Comparison of ENCODE assay signal across 1 cellular context in the genomic region with DNA sequence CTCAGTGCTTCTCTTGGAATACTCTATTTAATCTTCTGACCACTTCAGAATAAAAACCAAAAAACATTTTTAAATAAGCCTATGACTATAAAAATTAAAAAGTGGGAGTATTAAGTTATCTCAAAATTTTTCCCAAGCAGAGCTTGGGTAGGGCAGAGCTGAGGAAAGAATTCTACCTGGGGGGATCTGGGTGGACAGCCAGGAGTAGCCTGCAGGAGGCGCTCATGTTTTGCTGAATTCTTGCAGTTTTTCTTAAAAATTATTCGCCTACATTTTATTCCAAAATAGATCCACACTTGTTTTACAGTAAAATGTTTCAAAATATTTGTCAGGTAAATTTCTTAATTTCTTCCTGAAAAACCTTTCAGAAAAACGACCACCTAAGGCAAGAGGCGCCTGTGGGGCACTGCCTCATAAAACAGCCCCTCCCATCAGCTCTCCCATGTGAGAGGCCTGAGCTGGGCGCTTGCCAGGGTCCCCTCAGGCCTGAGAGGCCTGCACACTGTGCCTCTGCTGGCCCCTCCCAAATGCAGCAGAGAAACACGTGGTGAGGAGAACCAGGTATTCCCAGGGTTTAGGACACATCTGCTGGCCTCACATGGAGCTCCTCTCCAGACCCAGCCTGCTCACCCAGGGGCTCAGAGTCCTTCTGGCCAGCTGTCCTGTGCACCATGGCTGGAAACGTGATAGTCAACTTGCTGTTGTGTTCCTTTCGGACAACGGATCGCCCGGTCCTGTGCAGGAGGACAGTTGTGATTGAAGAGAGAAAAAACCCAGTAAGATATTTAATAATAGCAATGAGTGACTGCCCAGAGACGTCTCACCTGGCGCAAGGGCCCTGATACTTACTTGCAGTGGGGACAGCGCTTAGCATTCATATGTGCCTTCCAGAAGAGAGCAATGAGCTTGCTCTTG.
TF ChIP-seq lines count a peak whose summit lies in the region.

No MANE protein-coding gene starts in this region.

TF ChIP-seq in HepG2, 621 proteins besides CTCF, POLR2A, EP300 and RAD21:
- TF ChIP-seq MEIS1 (CRISPR knock-in tag; IDR thresholded peaks at IDR 0.05; ENCODE audit: borderline replicate concordance) (no peak), ZNF335 (CRISPR knock-in tag; IDR thresholded peaks at IDR 0.05) (no peak), HIVEP1 (CRISPR knock-in tag; IDR thresholded peaks at IDR 0.05) (no peak), HCFC1 (IDR thresholded peaks at IDR 0.05; ENCODE audit: low read depth, low read length) (no peak), ASH2L (IDR thresholded peaks at IDR 0.05; ENCODE audit: insufficient read length, low read depth, low read length) (no peak), ZNF12 (CRISPR knock-in tag; IDR thresholded peaks at IDR 0.05) (no peak), NCOA5 (CRISPR knock-in tag; IDR thresholded peaks at IDR 0.05) (no peak), HMG20B (CRISPR knock-in tag; conservative IDR thresholded peaks at IDR 0.05) (no peak), FOSL1 (CRISPR knock-in tag; IDR thresholded peaks at IDR 0.05; ENCODE audit: borderline replicate concordance) (no peak), SNAPC2 (CRISPR knock-in tag; IDR thresholded peaks at IDR 0.05) (no peak)
- TF ChIP-seq, protein P1, sequence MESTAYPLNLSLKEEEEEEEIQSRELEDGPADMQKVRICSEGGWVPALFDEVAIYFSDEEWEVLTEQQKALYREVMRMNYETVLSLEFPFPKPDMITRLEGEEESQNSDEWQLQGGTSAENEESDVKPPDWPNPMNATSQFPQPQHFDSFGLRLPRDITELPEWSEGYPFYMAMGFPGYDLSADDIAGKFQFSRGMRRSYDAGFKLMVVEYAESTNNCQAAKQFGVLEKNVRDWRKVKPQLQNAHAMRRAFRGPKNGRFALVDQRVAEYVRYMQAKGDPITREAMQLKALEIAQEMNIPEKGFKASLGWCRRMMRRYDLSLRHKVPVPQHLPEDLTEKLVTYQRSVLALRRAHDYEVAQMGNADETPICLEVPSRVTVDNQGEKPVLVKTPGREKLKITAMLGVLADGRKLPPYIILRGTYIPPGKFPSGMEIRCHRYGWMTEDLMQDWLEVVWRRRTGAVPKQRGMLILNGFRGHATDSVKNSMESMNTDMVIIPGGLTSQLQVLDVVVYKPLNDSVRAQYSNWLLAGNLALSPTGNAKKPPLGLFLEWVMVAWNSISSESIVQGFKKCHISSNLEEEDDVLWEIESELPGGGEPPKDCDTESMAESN (CRISPR knock-in tag; conservative IDR thresholded peaks at IDR 0.05) = no peak
- TF ChIP-seq, protein P2, sequence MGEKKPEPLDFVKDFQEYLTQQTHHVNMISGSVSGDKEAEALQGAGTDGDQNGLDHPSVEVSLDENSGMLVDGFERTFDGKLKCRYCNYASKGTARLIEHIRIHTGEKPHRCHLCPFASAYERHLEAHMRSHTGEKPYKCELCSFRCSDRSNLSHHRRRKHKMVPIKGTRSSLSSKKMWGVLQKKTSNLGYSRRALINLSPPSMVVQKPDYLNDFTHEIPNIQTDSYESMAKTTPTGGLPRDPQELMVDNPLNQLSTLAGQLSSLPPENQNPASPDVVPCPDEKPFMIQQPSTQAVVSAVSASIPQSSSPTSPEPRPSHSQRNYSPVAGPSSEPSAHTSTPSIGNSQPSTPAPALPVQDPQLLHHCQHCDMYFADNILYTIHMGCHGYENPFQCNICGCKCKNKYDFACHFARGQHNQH (CRISPR knock-in tag; IDR thresholded peaks at IDR 0.05) = no peak
- TF ChIP-seq, protein P3, sequence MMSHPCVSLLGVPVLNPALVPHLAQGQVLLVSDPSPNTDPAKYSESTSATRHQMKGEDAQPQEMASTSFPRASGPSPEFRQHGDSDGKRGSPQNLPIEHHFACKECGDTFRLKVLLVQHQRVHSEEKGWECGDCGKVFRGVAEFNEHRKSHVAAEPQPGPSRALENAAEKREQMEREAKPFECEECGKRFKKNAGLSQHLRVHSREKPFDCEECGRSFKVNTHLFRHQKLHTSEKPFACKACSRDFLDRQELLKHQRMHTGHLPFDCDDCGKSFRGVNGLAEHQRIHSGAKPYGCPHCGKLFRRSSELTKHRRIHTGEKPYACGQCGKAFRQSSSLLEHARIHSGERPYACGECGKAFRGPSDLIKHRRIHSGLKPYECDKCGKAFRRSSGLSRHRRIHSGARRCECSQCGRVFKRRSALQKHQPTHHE (CRISPR knock-in tag; IDR thresholded peaks at IDR 0.05; ENCODE audit: borderline replicate concordance) = no peak
- TF ChIP-seq, protein P4, sequence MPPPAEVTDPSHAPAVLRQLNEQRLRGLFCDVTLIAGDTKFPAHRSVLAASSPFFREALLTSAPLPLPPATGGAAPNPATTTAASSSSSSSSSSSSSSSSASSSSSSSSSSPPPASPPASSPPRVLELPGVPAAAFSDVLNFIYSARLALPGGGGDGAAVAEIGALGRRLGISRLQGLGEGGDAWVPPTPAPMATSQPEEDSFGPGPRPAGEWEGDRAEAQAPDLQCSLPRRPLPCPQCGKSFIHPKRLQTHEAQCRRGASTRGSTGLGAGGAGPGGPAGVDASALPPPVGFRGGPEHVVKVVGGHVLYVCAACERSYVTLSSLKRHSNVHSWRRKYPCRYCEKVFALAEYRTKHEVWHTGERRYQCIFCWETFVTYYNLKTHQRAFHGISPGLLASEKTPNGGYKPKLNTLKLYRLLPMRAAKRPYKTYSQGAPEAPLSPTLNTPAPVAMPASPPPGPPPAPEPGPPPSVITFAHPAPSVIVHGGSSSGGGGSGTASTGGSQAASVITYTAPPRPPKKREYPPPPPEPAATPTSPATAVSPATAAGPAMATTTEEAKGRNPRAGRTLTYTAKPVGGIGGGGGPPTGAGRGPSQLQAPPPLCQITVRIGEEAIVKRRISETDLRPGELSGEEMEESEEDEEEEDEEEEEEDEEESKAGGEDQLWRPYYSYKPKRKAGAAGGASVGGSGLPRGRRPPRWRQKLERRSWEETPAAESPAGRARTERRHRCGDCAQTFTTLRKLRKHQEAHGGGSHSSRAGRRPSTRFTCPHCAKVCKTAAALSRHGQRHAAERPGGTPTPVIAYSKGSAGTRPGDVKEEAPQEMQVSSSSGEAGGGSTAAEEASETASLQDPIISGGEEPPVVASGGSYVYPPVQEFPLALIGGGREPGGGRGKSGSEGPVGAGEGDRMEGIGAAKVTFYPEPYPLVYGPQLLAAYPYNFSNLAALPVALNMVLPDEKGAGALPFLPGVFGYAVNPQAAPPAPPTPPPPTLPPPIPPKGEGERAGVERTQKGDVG (CRISPR knock-in tag; IDR thresholded peaks at IDR 0.05; ENCODE audit: borderline replicate concordance) = no peak
- TF ChIP-seq, protein P5, sequence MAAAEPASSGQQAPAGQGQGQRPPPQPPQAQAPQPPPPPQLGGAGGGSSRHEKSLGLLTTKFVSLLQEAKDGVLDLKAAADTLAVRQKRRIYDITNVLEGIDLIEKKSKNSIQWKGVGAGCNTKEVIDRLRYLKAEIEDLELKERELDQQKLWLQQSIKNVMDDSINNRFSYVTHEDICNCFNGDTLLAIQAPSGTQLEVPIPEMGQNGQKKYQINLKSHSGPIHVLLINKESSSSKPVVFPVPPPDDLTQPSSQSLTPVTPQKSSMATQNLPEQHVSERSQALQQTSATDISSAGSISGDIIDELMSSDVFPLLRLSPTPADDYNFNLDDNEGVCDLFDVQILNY (CRISPR knock-in tag; conservative IDR thresholded peaks at IDR 0.05) = no peak
- TF ChIP-seq, protein P6, sequence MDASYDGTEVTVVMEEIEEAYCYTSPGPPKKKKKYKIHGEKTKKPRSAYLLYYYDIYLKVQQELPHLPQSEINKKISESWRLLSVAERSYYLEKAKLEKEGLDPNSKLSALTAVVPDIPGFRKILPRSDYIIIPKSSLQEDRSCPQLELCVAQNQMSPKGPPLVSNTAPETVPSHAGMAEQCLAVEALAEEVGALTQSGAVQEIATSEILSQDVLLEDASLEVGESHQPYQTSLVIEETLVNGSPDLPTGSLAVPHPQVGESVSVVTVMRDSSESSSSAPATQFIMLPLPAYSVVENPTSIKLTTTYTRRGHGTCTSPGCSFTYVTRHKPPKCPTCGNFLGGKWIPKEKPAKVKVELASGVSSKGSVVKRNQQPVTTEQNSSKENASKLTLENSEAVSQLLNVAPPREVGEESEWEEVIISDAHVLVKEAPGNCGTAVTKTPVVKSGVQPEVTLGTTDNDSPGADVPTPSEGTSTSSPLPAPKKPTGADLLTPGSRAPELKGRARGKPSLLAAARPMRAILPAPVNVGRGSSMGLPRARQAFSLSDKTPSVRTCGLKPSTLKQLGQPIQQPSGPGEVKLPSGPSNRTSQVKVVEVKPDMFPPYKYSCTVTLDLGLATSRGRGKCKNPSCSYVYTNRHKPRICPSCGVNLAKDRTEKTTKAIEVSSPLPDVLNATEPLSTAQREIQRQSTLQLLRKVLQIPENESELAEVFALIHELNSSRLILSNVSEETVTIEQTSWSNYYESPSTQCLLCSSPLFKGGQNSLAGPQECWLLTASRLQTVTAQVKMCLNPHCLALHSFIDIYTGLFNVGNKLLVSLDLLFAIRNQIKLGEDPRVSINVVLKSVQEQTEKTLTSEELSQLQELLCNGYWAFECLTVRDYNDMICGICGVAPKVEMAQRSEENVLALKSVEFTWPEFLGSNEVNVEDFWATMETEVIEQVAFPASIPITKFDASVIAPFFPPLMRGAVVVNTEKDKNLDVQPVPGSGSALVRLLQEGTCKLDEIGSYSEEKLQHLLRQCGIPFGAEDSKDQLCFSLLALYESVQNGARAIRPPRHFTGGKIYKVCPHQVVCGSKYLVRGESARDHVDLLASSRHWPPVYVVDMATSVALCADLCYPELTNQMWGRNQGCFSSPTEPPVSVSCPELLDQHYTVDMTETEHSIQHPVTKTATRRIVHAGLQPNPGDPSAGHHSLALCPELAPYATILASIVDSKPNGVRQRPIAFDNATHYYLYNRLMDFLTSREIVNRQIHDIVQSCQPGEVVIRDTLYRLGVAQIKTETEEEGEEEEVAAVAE (CRISPR knock-in tag; IDR thresholded peaks at IDR 0.05; ENCODE audit: borderline replicate concordance) = no peak
- TF ChIP-seq, protein P7, sequence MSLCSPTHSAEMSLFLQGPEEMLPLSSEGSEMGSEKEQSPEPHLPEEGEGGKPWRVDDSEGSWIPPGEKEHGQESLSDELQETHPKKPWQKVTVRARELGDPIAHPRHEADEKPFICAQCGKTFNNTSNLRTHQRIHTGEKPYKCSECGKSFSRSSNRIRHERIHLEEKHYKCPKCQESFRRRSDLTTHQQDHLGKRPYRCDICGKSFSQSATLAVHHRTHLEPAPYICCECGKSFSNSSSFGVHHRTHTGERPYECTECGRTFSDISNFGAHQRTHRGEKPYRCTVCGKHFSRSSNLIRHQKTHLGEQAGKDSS (CRISPR knock-in tag; IDR thresholded peaks at IDR 0.05; ENCODE audit: borderline replicate concordance, low read depth) = no peak
- TF ChIP-seq, protein P8, sequence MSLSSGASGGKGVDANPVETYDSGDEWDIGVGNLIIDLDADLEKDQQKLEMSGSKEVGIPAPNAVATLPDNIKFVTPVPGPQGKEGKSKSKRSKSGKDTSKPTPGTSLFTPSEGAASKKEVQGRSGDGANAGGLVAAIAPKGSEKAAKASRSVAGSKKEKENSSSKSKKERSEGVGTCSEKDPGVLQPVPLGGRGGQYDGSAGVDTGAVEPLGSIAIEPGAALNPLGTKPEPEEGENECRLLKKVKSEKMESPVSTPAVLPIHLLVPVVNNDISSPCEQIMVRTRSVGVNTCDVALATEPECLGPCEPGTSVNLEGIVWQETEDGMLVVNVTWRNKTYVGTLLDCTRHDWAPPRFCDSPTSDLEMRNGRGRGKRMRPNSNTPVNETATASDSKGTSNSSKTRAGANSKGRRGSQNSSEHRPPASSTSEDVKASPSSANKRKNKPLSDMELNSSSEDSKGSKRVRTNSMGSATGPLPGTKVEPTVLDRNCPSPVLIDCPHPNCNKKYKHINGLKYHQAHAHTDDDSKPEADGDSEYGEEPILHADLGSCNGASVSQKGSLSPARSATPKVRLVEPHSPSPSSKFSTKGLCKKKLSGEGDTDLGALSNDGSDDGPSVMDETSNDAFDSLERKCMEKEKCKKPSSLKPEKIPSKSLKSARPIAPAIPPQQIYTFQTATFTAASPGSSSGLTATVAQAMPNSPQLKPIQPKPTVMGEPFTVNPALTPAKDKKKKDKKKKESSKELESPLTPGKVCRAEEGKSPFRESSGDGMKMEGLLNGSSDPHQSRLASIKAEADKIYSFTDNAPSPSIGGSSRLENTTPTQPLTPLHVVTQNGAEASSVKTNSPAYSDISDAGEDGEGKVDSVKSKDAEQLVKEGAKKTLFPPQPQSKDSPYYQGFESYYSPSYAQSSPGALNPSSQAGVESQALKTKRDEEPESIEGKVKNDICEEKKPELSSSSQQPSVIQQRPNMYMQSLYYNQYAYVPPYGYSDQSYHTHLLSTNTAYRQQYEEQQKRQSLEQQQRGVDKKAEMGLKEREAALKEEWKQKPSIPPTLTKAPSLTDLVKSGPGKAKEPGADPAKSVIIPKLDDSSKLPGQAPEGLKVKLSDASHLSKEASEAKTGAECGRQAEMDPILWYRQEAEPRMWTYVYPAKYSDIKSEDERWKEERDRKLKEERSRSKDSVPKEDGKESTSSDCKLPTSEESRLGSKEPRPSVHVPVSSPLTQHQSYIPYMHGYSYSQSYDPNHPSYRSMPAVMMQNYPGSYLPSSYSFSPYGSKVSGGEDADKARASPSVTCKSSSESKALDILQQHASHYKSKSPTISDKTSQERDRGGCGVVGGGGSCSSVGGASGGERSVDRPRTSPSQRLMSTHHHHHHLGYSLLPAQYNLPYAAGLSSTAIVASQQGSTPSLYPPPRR (CRISPR knock-in tag; IDR thresholded peaks at IDR 0.05; ENCODE audit: borderline replicate concordance) = no peak
